Comparison of ENCODE assay signal across 12 cellular contexts in the genomic region with DNA sequence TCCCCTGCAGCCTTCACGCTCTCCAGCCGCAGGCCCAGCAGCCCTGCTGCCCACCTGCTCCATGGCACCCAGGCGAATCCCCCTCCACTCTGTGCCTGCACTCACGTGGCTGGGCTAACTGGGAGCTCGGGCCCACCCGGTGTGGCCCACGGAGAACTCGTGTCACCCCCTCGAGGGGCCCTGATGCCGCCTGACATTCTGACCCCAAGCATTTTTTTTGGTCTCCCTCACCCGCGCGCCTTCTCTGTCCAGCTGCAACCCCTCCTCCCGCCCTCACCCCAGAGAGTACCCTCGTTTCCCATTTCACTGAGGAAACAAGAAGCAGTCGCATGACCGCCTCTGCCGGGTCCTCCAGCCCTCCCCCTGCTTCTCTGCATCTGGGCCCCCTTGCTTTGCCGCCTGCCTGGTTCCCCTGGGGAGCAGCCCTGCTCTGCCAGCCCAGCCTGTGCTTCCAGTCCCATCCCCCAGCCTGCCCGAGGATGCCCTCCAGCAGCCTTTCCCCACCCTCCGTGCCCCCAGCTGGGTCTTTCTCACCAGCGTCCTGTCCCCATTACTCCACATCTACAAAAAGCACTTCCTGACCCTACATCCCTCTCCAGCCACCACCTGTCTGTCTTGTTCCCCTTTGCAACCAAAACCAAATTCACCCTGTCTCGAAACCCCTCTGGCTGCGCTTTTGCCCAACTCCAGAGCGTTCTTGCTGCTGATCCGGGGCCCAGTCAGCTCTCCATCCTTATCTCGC.
DNase-seq lines count a peak whose midpoint lies in the region; ATAC-seq and TF ChIP-seq lines count a peak whose summit lies in the region.
"Had no signal": no experiment of that assay in that cellular context is flagged by ENCODE, and none has a peak within 500 bp of the region (broad histone marks: within the 10 kb centered on the region; RNA-seq: fewer than 3 reads in every experiment).

No MANE protein-coding gene starts in this region.

- no peak for ATAC-seq in CD4-positive, CD25-positive, alpha-beta regulatory T cell (ENCODE audit: low read depth in 2 of 2)
- ATAC-seq in CD8-positive, alpha-beta T cell = no peak
- no peak for ATAC-seq in HG03354 (IDR thresholded peaks at IDR 0.05; ENCODE audit: poor library complexity, severe bottlenecking, unreplicated experiment)

- CTCF ChIA-PET in HEK293 (lab: Yijun Ruan, JAX) = no interaction called here
- CTCF ChIA-PET in CD8-positive, alpha-beta T cell (lab: Charles Lee) = interaction anchor here (1.0 kb wide), 2 partner anchors 13 to 15 kb away, joined by 3 read pairs; no protein-coding TSS in a partner anchor

- H3K27ac Mint-ChIP-seq in CD4-positive, CD25-positive, alpha-beta regulatory T cell = peak overlapping the region; percentile 36 to 95 (median 78)
- peak overlapping the region; percentile 34 for H3K27ac Mint-ChIP-seq in activated naive CD8-positive, alpha-beta T cell
- H3K27ac Mint-ChIP-seq in nephron progenitor cell = peak overlapping the region; percentile 23
- H3K27ac Mint-ChIP-seq in CD8-positive, alpha-beta T cell = no peak overlapping the region

- H3K4me1 Mint-ChIP-seq in CD4-positive, CD25-positive, alpha-beta regulatory T cell = peaks cover 17 to 49% (median 22%) of the 10 kb centered on the region in 4 donors
- H3K4me1 Mint-ChIP-seq in activated naive CD8-positive, alpha-beta T cell (ENCODE audit: low read depth) = peaks cover 39% of the 10 kb centered on the region
- H3K4me1 Mint-ChIP-seq in nephron progenitor cell = peaks cover 39% of the 10 kb centered on the region
- H3K4me1 Mint-ChIP-seq in CD8-positive, alpha-beta T cell (ENCODE audit: low read depth) = peaks cover 38% of the 10 kb centered on the region

- intact Hi-C loops in CD8-positive, alpha-beta T cell (cut with DNase I, micrococcal nuclease) = no loop called here

- H3K9me3 ChIP-seq in CD4-positive, CD25-positive, alpha-beta regulatory T cell (ENCODE audit: control insufficient read depth in 2 of 2, low read length in 2 of 2) = no peaks in the 10 kb centered on the region
- no peaks in the 10 kb centered on the region for H3K9me3 ChIP-seq in HEK293 (ENCODE audit: control insufficient read depth, insufficient read depth, low read depth, low read length)
- no peaks in the 10 kb centered on the region for H3K9me3 ChIP-seq in CD8-positive, alpha-beta T cell (ENCODE audit: low read length)
- H3K9me3 ChIP-seq: mucosa of descending colon had no signal

- H3K27me3 Mint-ChIP-seq in CD4-positive, CD25-positive, alpha-beta regulatory T cell = no peaks in the 10 kb centered on the region
- H3K27me3 Mint-ChIP-seq in activated naive CD8-positive, alpha-beta T cell = no peaks in the 10 kb centered on the region
- peaks cover 6% of the 10 kb centered on the region for H3K27me3 Mint-ChIP-seq in nephron progenitor cell (ENCODE audit: low read depth, poor library complexity)
- H3K27me3 Mint-ChIP-seq in CD8-positive, alpha-beta T cell (ENCODE audit: low read depth) = no peaks in the 10 kb centered on the region

- POLR2A ChIA-PET in HEK293 (lab: Yijun Ruan, JAX) = interaction anchor here (0.6 kb wide), 1 partner anchor 9 kb away, joined by 3 read pairs; no protein-coding TSS in a partner anchor
- POLR2A ChIA-PET in CD8-positive, alpha-beta T cell (lab: Charles Lee) = no interaction called here

- H3K4me3 ChIP-seq in CD4-positive, CD25-positive, alpha-beta regulatory T cell (ENCODE audit: low read depth, low read length) = no peak overlapping the region
- no peak overlapping the region for H3K4me3 ChIP-seq in HEK293 (ENCODE audit: low read depth, low read length)
- no peak overlapping the region for H3K4me3 ChIP-seq in CD8-positive, alpha-beta T cell (ENCODE audit: low read depth, low read length)
- H3K4me3 ChIP-seq: mucosa of descending colon had no signal

- no peaks in the 10 kb centered on the region for H3K9me3 Mint-ChIP-seq in CD4-positive, CD25-positive, alpha-beta regulatory T cell
- no peaks in the 10 kb centered on the region for H3K9me3 Mint-ChIP-seq in activated naive CD8-positive, alpha-beta T cell (ENCODE audit: low read depth)
- no peaks in the 10 kb centered on the region for H3K9me3 Mint-ChIP-seq in nephron progenitor cell
- H3K9me3 Mint-ChIP-seq in CD8-positive, alpha-beta T cell = no peaks in the 10 kb centered on the region

- peaks cover 32% of the 10 kb centered on the region for H3K4me1 ChIP-seq in CD4-positive, CD25-positive, alpha-beta regulatory T cell (ENCODE audit: control insufficient read depth, insufficient read depth, low read length, poor library complexity, severe bottlenecking)
- no peaks in the 10 kb centered on the region for H3K4me1 ChIP-seq in HEK293 (ENCODE audit: control insufficient read depth, insufficient read depth, low read length)
- H3K4me1 ChIP-seq in CD8-positive, alpha-beta T cell (ENCODE audit: insufficient read depth, low read length) = peaks cover 29% of the 10 kb centered on the region

- DNase-seq in CD4-positive, CD25-positive, alpha-beta regulatory T cell = no peak
- DNase-seq in nephron progenitor cell = peak; percentile 34
- DNase-seq in CD8-positive, alpha-beta T cell = no peak
- no peak for DNase-seq in stimulated activated CD4-positive, alpha-beta T cell treated with anti-CD3 and anti-CD28 coated beads, Interleukin-4, amount 100 ng/mL, for 4 hours
- DNase-seq: amygdala; dermis blood vessel endothelial cell; OCI-M1; stimulated activated CD4-positive, alpha-beta T cell treated with anti-CD3 and anti-CD28 coated beads, Interleukin-4, amount 100 ng/mL, for 24 hours had no signal

- peaks cover 10% of the 10 kb centered on the region for H3K36me3 Mint-ChIP-seq in CD4-positive, CD25-positive, alpha-beta regulatory T cell
- peaks cover 12% of the 10 kb centered on the region for H3K36me3 Mint-ChIP-seq in activated naive CD8-positive, alpha-beta T cell
- H3K36me3 Mint-ChIP-seq in nephron progenitor cell (ENCODE audit: low read depth) = peaks cover 37% of the 10 kb centered on the region
- H3K36me3 Mint-ChIP-seq in CD8-positive, alpha-beta T cell = peaks cover 25% of the 10 kb centered on the region

- H3K36me3 ChIP-seq in CD4-positive, CD25-positive, alpha-beta regulatory T cell (ENCODE audit: control insufficient read depth, insufficient read depth, low read length) = no peaks in the 10 kb centered on the region
- H3K36me3 ChIP-seq in HEK293 (ENCODE audit: control insufficient read depth in 2 of 2, insufficient read depth in 1 of 2, low read length in 2 of 2) = peaks cover 0 to 34% of the 10 kb centered on the region in 2 experiments; a peak in 1 of 3 replicates
- H3K36me3 ChIP-seq in CD8-positive, alpha-beta T cell (ENCODE audit: insufficient read depth, low read length) = peaks cover 3% of the 10 kb centered on the region

- TF ChIP-seq CTCF in HEK293 (tag by site-specific recombination; IDR thresholded peaks at IDR 0.05) (no peak), nephron progenitor cell (IDR thresholded peaks at IDR 0.05) (no peak)
- no peak for TF ChIP-seq CTCF in CD8-positive, alpha-beta T cell (IDR thresholded peaks at IDR 0.05)

- no peak overlapping the region for H3K27ac ChIP-seq in CD4-positive, CD25-positive, alpha-beta regulatory T cell (ENCODE audit: insufficient read depth, low read length, poor library complexity, severe bottlenecking)
- no peak overlapping the region for H3K27ac ChIP-seq in HEK293 (ENCODE audit: extremely low read depth, low read depth, low read length)
- no peak overlapping the region for H3K27ac ChIP-seq in CD8-positive, alpha-beta T cell (ENCODE audit: low read depth, low read length)

- no peaks in the 10 kb centered on the region for H3K27me3 ChIP-seq in CD4-positive, CD25-positive, alpha-beta regulatory T cell (ENCODE audit: control insufficient read depth, insufficient read depth, low read length)
- H3K27me3 ChIP-seq in CD8-positive, alpha-beta T cell (ENCODE audit: insufficient read depth, low read length) = no peaks in the 10 kb centered on the region

- H3K4me3 Mint-ChIP-seq in CD4-positive, CD25-positive, alpha-beta regulatory T cell = peak overlapping the region in 2 of 4 donors; percentile 21 to 48
- no peak overlapping the region for H3K4me3 Mint-ChIP-seq in activated naive CD8-positive, alpha-beta T cell
- peak overlapping the region; percentile 54 for H3K4me3 Mint-ChIP-seq in nephron progenitor cell
- no peak overlapping the region for H3K4me3 Mint-ChIP-seq in CD8-positive, alpha-beta T cell

TF ChIP-seq in HEK293, 187 proteins besides CTCF, POLR2A, EP300 and RAD21:
- TF ChIP-seq, protein P1, sequence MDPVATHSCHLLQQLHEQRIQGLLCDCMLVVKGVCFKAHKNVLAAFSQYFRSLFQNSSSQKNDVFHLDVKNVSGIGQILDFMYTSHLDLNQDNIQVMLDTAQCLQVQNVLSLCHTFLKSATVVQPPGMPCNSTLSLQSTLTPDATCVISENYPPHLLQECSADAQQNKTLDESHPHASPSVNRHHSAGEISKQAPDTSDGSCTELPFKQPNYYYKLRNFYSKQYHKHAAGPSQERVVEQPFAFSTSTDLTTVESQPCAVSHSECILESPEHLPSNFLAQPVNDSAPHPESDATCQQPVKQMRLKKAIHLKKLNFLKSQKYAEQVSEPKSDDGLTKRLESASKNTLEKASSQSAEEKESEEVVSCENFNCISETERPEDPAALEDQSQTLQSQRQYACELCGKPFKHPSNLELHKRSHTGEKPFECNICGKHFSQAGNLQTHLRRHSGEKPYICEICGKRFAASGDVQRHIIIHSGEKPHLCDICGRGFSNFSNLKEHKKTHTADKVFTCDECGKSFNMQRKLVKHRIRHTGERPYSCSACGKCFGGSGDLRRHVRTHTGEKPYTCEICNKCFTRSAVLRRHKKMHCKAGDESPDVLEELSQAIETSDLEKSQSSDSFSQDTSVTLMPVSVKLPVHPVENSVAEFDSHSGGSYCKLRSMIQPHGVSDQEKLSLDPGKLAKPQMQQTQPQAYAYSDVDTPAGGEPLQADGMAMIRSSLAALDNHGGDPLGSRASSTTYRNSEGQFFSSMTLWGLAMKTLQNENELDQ (tag by site-specific recombination; IDR thresholded peaks at IDR 0.05; ENCODE audit: low read depth) = no peak
- peak; percentile 28; the same call in 1 of the 2 replicates for TF ChIP-seq ZIC2 (tag by site-specific recombination; IDR thresholded peaks at IDR 0.05)
TF ChIP-seq in HEK293: peak in this region for 1.
